Comparison of ENCODE assay signal across 8 cellular contexts in the genomic region with DNA sequence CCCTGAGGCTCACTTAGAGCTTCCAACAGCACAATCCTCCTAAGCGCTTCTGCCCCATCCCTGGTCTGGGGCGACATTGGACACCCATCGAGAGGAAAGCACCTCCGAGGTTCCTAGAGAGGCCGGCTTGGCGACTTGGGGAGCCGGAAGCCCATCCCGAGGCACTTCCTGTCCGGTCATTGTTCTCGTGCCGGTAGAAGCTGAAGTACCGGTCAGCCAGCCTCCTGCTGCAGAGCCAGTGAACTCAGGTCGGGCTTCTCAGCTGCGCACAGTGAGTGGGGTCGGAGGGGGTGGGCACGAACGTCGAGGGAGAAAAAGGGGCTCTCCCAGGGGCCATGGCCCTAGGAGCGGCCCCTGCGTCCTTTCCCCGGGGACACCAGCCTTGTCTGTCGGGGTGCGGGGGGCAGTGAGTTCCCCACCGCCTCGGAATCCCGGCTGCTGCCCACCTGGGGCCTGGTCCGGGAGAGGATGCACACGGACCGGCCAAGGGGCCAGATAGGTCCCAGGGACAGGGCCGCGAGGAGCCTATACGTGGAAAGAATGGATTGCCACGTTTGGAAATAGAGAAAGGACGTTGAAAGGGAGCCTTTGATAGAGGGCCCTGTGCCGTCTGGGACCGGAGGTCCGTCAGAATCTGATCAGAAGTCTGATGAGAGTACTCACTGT. TPM values are rescaled to one million over a fixed set of nuclear protein-coding genes. Genes with fewer than 3 reads are reported as not detected.
DNase-seq lines count a peak whose midpoint lies in the region; ATAC-seq and TF ChIP-seq lines count a peak whose summit lies in the region.

A gene (plus strand): TSS at position 169 of the 666 bp plus-strand sequence. CDS start 2,336 bp downstream, outside the sequence.

- peaks cover 0 to 14% of the 10 kb centered on the region in 2 donors for H3K9me3 ChIP-seq in CD4-positive, alpha-beta memory T cell (ENCODE audit: control insufficient read depth in 1 of 2, low read length in 2 of 2)
- no peaks in the 10 kb centered on the region for H3K9me3 ChIP-seq in esophagus muscularis mucosa
- peaks cover 25% of the 10 kb centered on the region for H3K9me3 ChIP-seq in mucosa of descending colon

- peak in 1 of 5 donors; percentile 3 for DNase-seq in CD4-positive, alpha-beta memory T cell
- peak; percentile 38 for DNase-seq in NCI-H345 treated with DMSO at 0.1 percent for 48 hours (lab: John Stamatoyannopoulos, UW; ENCODE audit: unreplicated experiment)
- peak; percentile 67 for DNase-seq in activated CD8-positive, alpha-beta T cell treated with anti-CD3 and anti-CD28 coated beads for 36 hours
- peak; percentile 94 for DNase-seq in esophagus muscularis mucosa (ENCODE audit: extremely low spot score)
- DNase-seq in mucosa of descending colon = peak; percentile 81
- DNase-seq in stimulated activated naive B cell treated with anti-CD40 and anti-IgM and Interleukin-4, amounts not matched to agents 10 μg/mL and 1 μg/mL and 100 μg/mL, for 72 hours = peak; percentile 69

- H3K36me3 Mint-ChIP-seq in CD4-positive, alpha-beta memory T cell = peaks cover 45 to 53% of the 10 kb centered on the region in 2 donors
- H3K36me3 Mint-ChIP-seq in activated CD8-positive, alpha-beta T cell treated with anti-CD3 and anti-CD28 coated beads for 36 hours (ENCODE audit: low read depth) = peaks cover 47% of the 10 kb centered on the region
- peaks cover 30 to 43% of the 10 kb centered on the region in 2 donors for H3K36me3 Mint-ChIP-seq in stimulated activated naive B cell treated with anti-CD40 and anti-IgM and Interleukin-4, amounts not matched to agents 10 μg/mL and 1 μg/mL and 100 μg/mL, for 72 hours

- no peak for TF ChIP-seq EP300 in esophagus muscularis mucosa (IDR thresholded peaks at IDR 0.05)

- no peaks in the 10 kb centered on the region for H3K27me3 Mint-ChIP-seq in CD4-positive, alpha-beta memory T cell
- H3K27me3 Mint-ChIP-seq in activated CD8-positive, alpha-beta T cell treated with anti-CD3 and anti-CD28 coated beads for 36 hours = no peaks in the 10 kb centered on the region
- H3K27me3 Mint-ChIP-seq in stimulated activated naive B cell treated with anti-CD40 and anti-IgM and Interleukin-4, amounts not matched to agents 10 μg/mL and 1 μg/mL and 100 μg/mL, for 72 hours = no peaks in the 10 kb centered on the region

- CTCF ChIA-PET in CD4-positive, alpha-beta memory T cell (lab: Charles Lee; ENCODE audit: partially characterized antibody) = no interaction called here
- CTCF ChIA-PET in activated CD8-positive, alpha-beta T cell treated with anti-CD3 and anti-CD28 coated beads for 36 hours (lab: Charles Lee) = no interaction called here

- H3K27ac Mint-ChIP-seq in CD4-positive, alpha-beta memory T cell = peak within 1 kb of the TSS in 6 of 7 donors; percentile 9 to 78 (median 66)
- peak within 1 kb of the TSS; percentile 74 for H3K27ac Mint-ChIP-seq in activated CD8-positive, alpha-beta T cell treated with anti-CD3 and anti-CD28 coated beads for 36 hours
- peak within 1 kb of the TSS; percentile 93 for H3K27ac Mint-ChIP-seq in stimulated activated naive B cell treated with anti-CD40 and anti-IgM and Interleukin-4, amounts not matched to agents 10 μg/mL and 1 μg/mL and 100 μg/mL, for 72 hours

- H3K27ac ChIP-seq in CD4-positive, alpha-beta memory T cell (ENCODE audit: low read depth, low read length) = no peak within 1 kb of the TSS
- H3K27ac ChIP-seq in esophagus muscularis mucosa (replicated peaks in 1 of 4) = peak within 1 kb of the TSS; percentile 71 to 83 (median 73)

- H3K4me1 ChIP-seq in CD4-positive, alpha-beta memory T cell (ENCODE audit: insufficient read depth, low read length) = peaks cover 8% of the 10 kb centered on the region
- H3K4me1 ChIP-seq in esophagus muscularis mucosa (peaks cover 8 to 19% (median 13%) of the 10 kb centered on the region in 4 donors), mucosa of descending colon (ENCODE audit: low read depth) (peaks cover 4% of the 10 kb centered on the region)

- 0% methylated on average over 25 of the region's 37 CpGs for WGBS in esophagus muscularis mucosa

- H3K4me3 ChIP-seq in CD4-positive, alpha-beta memory T cell (ENCODE audit: low read length in 2 of 2) = peak within 1 kb of the TSS; percentile 45 to 59
- peak within 1 kb of the TSS; percentile 81 to 92 (median 86) for H3K4me3 ChIP-seq in esophagus muscularis mucosa
- H3K4me3 ChIP-seq in mucosa of descending colon = peak within 1 kb of the TSS; percentile 69

- no peak for TF ChIP-seq CTCF in activated CD8-positive, alpha-beta T cell treated with anti-CD3 and anti-CD28 coated beads for 36 hours (IDR thresholded peaks at IDR 0.05)
- TF ChIP-seq CTCF in esophagus muscularis mucosa (IDR thresholded peaks at IDR 0.05) (no peak), mucosa of descending colon (IDR thresholded peaks at IDR 0.05) (no peak)

- peak within 1 kb of the TSS; percentile 67 to 88 (median 88) for H3K4me3 Mint-ChIP-seq in CD4-positive, alpha-beta memory T cell
- peak within 1 kb of the TSS; percentile 82 for H3K4me3 Mint-ChIP-seq in activated CD8-positive, alpha-beta T cell treated with anti-CD3 and anti-CD28 coated beads for 36 hours
- H3K4me3 Mint-ChIP-seq in stimulated activated naive B cell treated with anti-CD40 and anti-IgM and Interleukin-4, amounts not matched to agents 10 μg/mL and 1 μg/mL and 100 μg/mL, for 72 hours = peak within 1 kb of the TSS; percentile 93 to 94

- peaks cover 12 to 23% (median 18%) of the 10 kb centered on the region in 4 donors for H3K4me1 Mint-ChIP-seq in CD4-positive, alpha-beta memory T cell
- H3K4me1 Mint-ChIP-seq in activated CD8-positive, alpha-beta T cell treated with anti-CD3 and anti-CD28 coated beads for 36 hours (ENCODE audit: low read depth) = peaks cover 9% of the 10 kb centered on the region
- peaks cover 10 to 13% of the 10 kb centered on the region in 2 donors for H3K4me1 Mint-ChIP-seq in stimulated activated naive B cell treated with anti-CD40 and anti-IgM and Interleukin-4, amounts not matched to agents 10 μg/mL and 1 μg/mL and 100 μg/mL, for 72 hours

- intact Hi-C loops in CD4-positive, alpha-beta memory T cell (cut with micrococcal nuclease) = no loop called here
- intact Hi-C loops in activated CD8-positive, alpha-beta T cell treated with anti-CD3 and anti-CD28 coated beads for 36 hours (cut with micrococcal nuclease) = no loop called here
- intact Hi-C loops in esophagus muscularis mucosa (cut with DNase I) = loop anchor here (10.0 kb wide), 1 partner anchor 76 kb away; a partner anchor contains a TSS
- intact Hi-C loops in mucosa of descending colon (cut with DNase I, micrococcal nuclease) = no loop called here

- TF ChIP-seq POLR2A in esophagus muscularis mucosa (IDR thresholded peaks at IDR 0.05; ENCODE audit: low read depth) = no peak

- POLR2A ChIA-PET in CD4-positive, alpha-beta memory T cell (lab: Charles Lee; ENCODE audit: partially characterized antibody) = interaction anchor here (1.1 kb wide), 1 partner anchor 113 kb away, joined by 3 read pairs; a partner anchor contains a TSS
- POLR2A ChIA-PET in activated CD8-positive, alpha-beta T cell treated with anti-CD3 and anti-CD28 coated beads for 36 hours (lab: Charles Lee) = interaction anchor here (0.6 kb wide), 1 partner anchor 50 kb away, joined by 3 read pairs; no protein-coding TSS in a partner anchor

- no peaks in the 10 kb centered on the region for H3K27me3 ChIP-seq in CD4-positive, alpha-beta memory T cell (ENCODE audit: insufficient read depth, low read length)
- no peaks in the 10 kb centered on the region for H3K27me3 ChIP-seq in esophagus muscularis mucosa

- peaks cover 4 to 49% (median 33%) of the 10 kb centered on the region in 8 donors for H3K9me3 Mint-ChIP-seq in CD4-positive, alpha-beta memory T cell
- H3K9me3 Mint-ChIP-seq in activated CD8-positive, alpha-beta T cell treated with anti-CD3 and anti-CD28 coated beads for 36 hours = peaks cover 32% of the 10 kb centered on the region
- H3K9me3 Mint-ChIP-seq in stimulated activated naive B cell treated with anti-CD40 and anti-IgM and Interleukin-4, amounts not matched to agents 10 μg/mL and 1 μg/mL and 100 μg/mL, for 72 hours = peaks cover 3 to 4% of the 10 kb centered on the region in 2 donors

- H3K36me3 ChIP-seq in CD4-positive, alpha-beta memory T cell (ENCODE audit: insufficient read depth, low read length) = peaks cover 3% of the 10 kb centered on the region
- H3K36me3 ChIP-seq in esophagus muscularis mucosa = peaks cover 21 to 34% (median 31%) of the 10 kb centered on the region in 4 donors
- H3K36me3 ChIP-seq in mucosa of descending colon (ENCODE audit: low read depth) = no peaks in the 10 kb centered on the region

- ATAC-seq in GM19023 (IDR thresholded peaks at IDR 0.05; ENCODE audit: unreplicated experiment) = peak; percentile 96
- peak; percentile 90 for ATAC-seq in HG03139 (IDR thresholded peaks at IDR 0.05; ENCODE audit: unreplicated experiment)
- peak; percentile 88 for ATAC-seq in activated CD8-positive, alpha-beta T cell treated with anti-CD3 and anti-CD28 coated beads for 36 hours
- peak; percentile 99 for ATAC-seq in mucosa of descending colon
- peak; percentile 99 for ATAC-seq in stimulated activated naive B cell treated with anti-CD40 and anti-IgM and Interleukin-4, amounts not matched to agents 10 μg/mL and 1 μg/mL and 100 μg/mL, for 72 hours (replicated peaks)

RNA-seq across cellular contexts. Expression of the gene that starts here (rescaled TPM):
- 1 to 10 TPM; 3.8 to 5.2 TPM for total RNA-seq in CD4-positive, alpha-beta memory T cell
- polyA plus RNA-seq in CD4-positive, alpha-beta memory T cell = 1 to 10 TPM in 1 of 2 donors, under 1 TPM in 1; 0.87 to 1.2 TPM
- 1 to 10 TPM; 5.4 to 5.8 TPM for total RNA-seq in activated CD8-positive, alpha-beta T cell treated with anti-CD3 and anti-CD28 coated beads for 36 hours
- total RNA-seq in esophagus muscularis mucosa = 10 to 100 TPM; 11.1 to 21.2 (median 16.7) TPM
- 1 to 10 TPM; 4.9 to 8.0 (median 6.0) TPM for total RNA-seq in mucosa of descending colon
